Comparison of ENCODE assay signal across 1 cellular context in genomic region chr3:156604064-156604641, GRCh38.
TF ChIP-seq lines count a peak whose summit lies in the region.

No MANE protein-coding gene starts in this region.

TF ChIP-seq in K562, 482 proteins besides CTCF, POLR2A, EP300 and RAD21 (continued from another document):
- TF ChIP-seq MGA (IDR thresholded peaks at IDR 0.05), result no peak
- peak; percentile 48; the same call in 1 of the 2 replicates for TF ChIP-seq RBFOX2 (IDR thresholded peaks at IDR 0.05; ENCODE audit: low read depth, low read length)
- TF ChIP-seq SMARCA5 (IDR thresholded peaks at IDR 0.05), result no peak
- no peak for TF ChIP-seq SP1 (CRISPR knock-in tag; IDR thresholded peaks at IDR 0.05)
- no peak for TF ChIP-seq ZHX1 (conservative IDR thresholded peaks at IDR 0.05; ENCODE audit: low read length)
- TF ChIP-seq CGGBP1 (CRISPR knock-in tag; IDR thresholded peaks at IDR 0.05), result 0 out of 2 replicates have a peak, but pooled peaks have one; percentile 35
- no peak for TF ChIP-seq KDM1A (IDR thresholded peaks at IDR 0.05)
- peak; percentile 42; the same call in 1 of the 2 replicates for TF ChIP-seq PML (IDR thresholded peaks at IDR 0.05; ENCODE audit: low read length)
- no peak; the same call in 1 of the 2 replicates for TF ChIP-seq PTTG1 (tag; IDR thresholded peaks at IDR 0.05; ENCODE audit: low read depth)
- TF ChIP-seq ATF1 (CRISPR knock-in tag; IDR thresholded peaks at IDR 0.05), result no peak
- TF ChIP-seq ATF1 (tag; IDR thresholded peaks at IDR 0.05), result no peak
- TF ChIP-seq HLTF (IDR thresholded peaks at IDR 0.05), result 0 out of 2 replicates have a peak, but pooled peaks have one; percentile 15
- TF ChIP-seq ZNF583 (CRISPR knock-in tag; IDR thresholded peaks at IDR 0.05), result no peak
- TF ChIP-seq BRD9 (IDR thresholded peaks at IDR 0.05; ENCODE audit: low read depth, partially characterized antibody), result no peak
- no peak for TF ChIP-seq ZNF146 (CRISPR knock-in tag; IDR thresholded peaks at IDR 0.05; ENCODE audit: unreplicated experiment)
- TF ChIP-seq TAL1 (IDR thresholded peaks at IDR 0.05), result no peak
- TF ChIP-seq NEUROD1 (IDR thresholded peaks at IDR 0.05; ENCODE audit: borderline replicate concordance, low read depth, low read length, partially characterized antibody), result no peak
- peak; percentile 58; the same call in 1 of the 2 replicates for TF ChIP-seq SUPT5H (IDR thresholded peaks at IDR 0.05)
- no peak for TF ChIP-seq DPF2 (IDR thresholded peaks at IDR 0.05)
- no peak for TF ChIP-seq ZNF445 (CRISPR knock-in tag; IDR thresholded peaks at IDR 0.05; ENCODE audit: low read depth)
- no peak for TF ChIP-seq MCM7 (IDR thresholded peaks at IDR 0.05)
- TF ChIP-seq SMARCA4 (IDR thresholded peaks at IDR 0.05), result no peak
- no peak for TF ChIP-seq PHF20 (IDR thresholded peaks at IDR 0.05; ENCODE audit: partially characterized antibody)
- TF ChIP-seq RNF219 (CRISPR knock-in tag; IDR thresholded peaks at IDR 0.05), result no peak
- no peak for TF ChIP-seq ELF2 (CRISPR knock-in tag; IDR thresholded peaks at IDR 0.05)
- TF ChIP-seq ZNF124 (CRISPR knock-in tag; IDR thresholded peaks at IDR 0.05), result no peak
- no peak for TF ChIP-seq HIVEP1 (CRISPR knock-in tag; IDR thresholded peaks at IDR 0.05)
- no peak for TF ChIP-seq SMAD1 (IDR thresholded peaks at IDR 0.05; ENCODE audit: low read depth, low read length, partially characterized antibody)
- TF ChIP-seq BCLAF1 (IDR thresholded peaks at IDR 0.05; ENCODE audit: borderline replicate concordance in 1 of 2, control insufficient read depth in 1 of 2, low read depth in 2 of 2, low read length in 1 of 2), result 0 out of 4 replicates have a peak, but pooled peaks of 1 of the 2 experiments have one; percentile 59
- peak; percentile 12; the same call in 1 of the 2 replicates for TF ChIP-seq CUX1 (CRISPR knock-in tag; IDR thresholded peaks at IDR 0.05)
- no peak for TF ChIP-seq NCOA2 (IDR thresholded peaks at IDR 0.05; ENCODE audit: partially characterized antibody in 2 of 2)
- no peak for TF ChIP-seq YBX1 (IDR thresholded peaks at IDR 0.05)
- no peak for TF ChIP-seq HEY1 (CRISPR knock-in tag; IDR thresholded peaks at IDR 0.05; ENCODE audit: borderline replicate concordance)
